16 cellular contexts compared by ENCODE assay signal in genomic region chr10:62224606-62225005, GRCh38. TPM values are rescaled to one million over a fixed set of nuclear protein-coding genes. Genes with fewer than 3 reads are reported as not detected.
DNase-seq lines count a peak whose midpoint lies in the region; ATAC-seq, FAIRE-seq and TF ChIP-seq lines count a peak whose summit lies in the region.
"Had no signal": no experiment of that assay in that cellular context is flagged by ENCODE, and none has a peak within 500 bp of the region (broad histone marks: within the 10 kb centered on the region; RNA-seq: fewer than 3 reads in every experiment).

No MANE protein-coding gene starts in this region.

- POLR2A ChIA-PET in IMR-90 (lab: Charles Lee; ENCODE audit: unreplicated experiment), result no interaction called here

- H4K20me1 ChIP-seq in IMR-90 (ENCODE audit: insufficient read depth, low read length) (no peaks in the 10 kb centered on the region), keratinocyte (ENCODE audit: control insufficient read depth, extremely low read depth, insufficient read depth, low read length) (no peaks in the 10 kb centered on the region)

- peak overlapping the region; percentile 98 for H2BK20ac ChIP-seq in IMR-90 (ENCODE audit: low read depth, low read length)

- in situ Hi-C loops in IMR-90 (cut with MboI; ENCODE audit: low sequenced_read_pairs), result loop anchor here (25.0 kb wide), 2 partner anchors 1287 to 1412 kb away; partner anchors contain the start of gene RHOBTB1
- in situ Hi-C loops in GM13976 (cut with MboI; ENCODE audit: low sequenced_read_pairs, unreplicated experiment), result no loop called here
- in situ Hi-C loops in G401 (cut with HindIII; ENCODE audit: low sequenced_read_pairs), result no loop called here

- H3K4me2 ChIP-seq in IMR-90 (ENCODE audit: low read depth, low read length), result no peak overlapping the region
- H3K4me2 ChIP-seq in keratinocyte (ENCODE audit: control insufficient read depth, extremely low read depth, insufficient read depth, low read depth, low read length), result no peak overlapping the region

- peak overlapping the region; percentile 50 for H3K27ac ChIP-seq in IMR-90 (ENCODE audit: insufficient read depth, low read length)
- H3K27ac ChIP-seq in keratinocyte (ENCODE audit: control insufficient read depth, insufficient read depth, low read length), result no peak overlapping the region
- H3K27ac ChIP-seq: prostate gland had no signal

- no TSS peak for BruUV-seq in IMR-90 (replicated peaks; lab: Mats Ljungman, UMichigan)

- peak overlapping the region; percentile 41 for H2AK5ac ChIP-seq in IMR-90 (ENCODE audit: low read depth, low read length)

- H3K9me1 ChIP-seq in IMR-90 (ENCODE audit: insufficient read depth, low read length) (peaks cover 12% of the 10 kb centered on the region), keratinocyte (ENCODE audit: control insufficient read depth, extremely low read depth, insufficient read depth, low read length) (no peaks in the 10 kb centered on the region)

- no peak for TF ChIP-seq POLR2A in IMR-90 (IDR thresholded peaks at IDR 0.05; ENCODE audit: low read depth, low read length)

- peak overlapping the region; percentile 48 to 93; a peak in 3 of 4 replicates for H4K8ac ChIP-seq in IMR-90 (ENCODE audit: low read depth in 2 of 2, low read length in 2 of 2)

- H3K79me2 ChIP-seq in keratinocyte (ENCODE audit: control insufficient read depth, insufficient read depth, low read length), result no peaks in the 10 kb centered on the region

- peak overlapping the region; percentile 35 for H2AFZ ChIP-seq in IMR-90 (replicated peaks; ENCODE audit: low read length, poor library complexity)
- H2AFZ ChIP-seq in keratinocyte (ENCODE audit: control insufficient read depth, low read length), result no peak overlapping the region

- H2AK9ac ChIP-seq in IMR-90 (replicated peaks; ENCODE audit: low read depth, low read length, poor library complexity), result no peak overlapping the region

- dilution Hi-C loops in IMR-90 (cut with HindIII; ENCODE audit: low sequenced_read_pairs, unreplicated experiment), result no loop called here
- dilution Hi-C loops in keratinocyte (cut with MboI; ENCODE audit: extremely low pct_ligation_motif_present, low sequenced_read_pairs), result no loop called here

- H3K4me3 Mint-ChIP-seq in chondrocyte (ENCODE audit: unreplicated experiment), result no peak overlapping the region

- H2BK120ac ChIP-seq in IMR-90 (ENCODE audit: low read depth, low read length), result peak overlapping the region; percentile 98

- H3K36me3 ChIP-seq in IMR-90 (ENCODE audit: control insufficient read depth, insufficient read depth, low read length) (no peaks in the 10 kb centered on the region), keratinocyte (ENCODE audit: control insufficient read depth in 2 of 2, extremely low read depth in 1 of 2, insufficient read depth in 2 of 2, low read length in 2 of 2) (no peaks in the 10 kb centered on the region)
- H3K36me3 ChIP-seq: prostate gland had no signal

- no peaks in the 10 kb centered on the region for H3K9me3 Mint-ChIP-seq in chondrocyte (ENCODE audit: low read depth)
- H3K9me3 Mint-ChIP-seq: activated naive CD4-positive, alpha-beta T cell treated with anti-CD3 and anti-CD28 coated beads, Interleukin-2, amount 50 U/mL, for 72 hours had no signal

- H3K18ac ChIP-seq in IMR-90 (ENCODE audit: low read depth, low read length), result peak overlapping the region; percentile 90

- ATAC-seq in IMR-90 (ENCODE audit: low read depth) (peak; percentile 84), GM21526 (IDR thresholded peaks at IDR 0.05; ENCODE audit: low FRiP score, unreplicated experiment) (no peak)
- ATAC-seq: mucosa of descending colon; stimulated activated naive CD8-positive, alpha-beta T cell treated with anti-CD3 and anti-CD28 coated beads, Interleukin-15, Interleukin-2, amounts not matched to agents 100 U/mL and 50 U/mL, for 24 hours had no signal

- H4K91ac ChIP-seq in IMR-90 (ENCODE audit: insufficient read depth, low read depth, low read length), result peak overlapping the region; percentile 98

- intact Hi-C loops in IMR-90 (cut with micrococcal nuclease), result no loop called here

- CTCF ChIA-PET in IMR-90 (lab: Yijun Ruan, JAX), result interaction anchor here (1.1 kb wide), 1 partner anchor 128 kb away, joined by 3 read pairs; no protein-coding TSS in a partner anchor

- H3K79me1 ChIP-seq in IMR-90 (ENCODE audit: low read depth in 1 of 2, low read length in 2 of 2), result peaks cover 5 to 7% of the 10 kb centered on the region in 2 experiments; a peak in 3 of 4 replicates

- peak overlapping the region; percentile 68; the same call in 2 of the 3 replicates for H2BK15ac ChIP-seq in IMR-90 (ENCODE audit: low read depth, low read length)

- peak overlapping the region; percentile 7; the same call in 1 of the 2 replicates for H3K56ac ChIP-seq in IMR-90 (ENCODE audit: extremely low read depth, insufficient read depth, low read length)

- peak; percentile 73 for DNase-seq in AG10803 (ENCODE audit: low read depth)
- peak; percentile 78 for DNase-seq in IMR-90
- no peak for DNase-seq in chondrocyte (ENCODE audit: low spot score)
- no peak for DNase-seq in keratinocyte (ENCODE audit: low read depth, low spot score)
- DNase-seq in Ammon's horn (ENCODE audit: low spot score), result no peak
- DNase-seq in GM13976 (ENCODE audit: low spot score), result no peak
- DNase-seq in G401 (ENCODE audit: low spot score), result no peak
- DNase-seq: effector CD4-positive, alpha-beta T cell; hippocampal formation; mucosa of descending colon; NCI-H2171 treated with DMSO at 0.1 percent for 48 hours; stimulated activated naive CD8-positive, alpha-beta T cell treated with anti-CD3 and anti-CD28 coated beads, Interleukin-15, Interleukin-2, amounts not matched to agents 100 U/mL and 50 U/mL, for 24 hours had no signal

- H3K36me3 Mint-ChIP-seq in chondrocyte (ENCODE audit: low read depth), result no peaks in the 10 kb centered on the region

- H2BK5ac ChIP-seq in IMR-90 (ENCODE audit: low read depth, low read length, poor library complexity, severe bottlenecking), result peak overlapping the region; percentile 92

- H4K5ac ChIP-seq in IMR-90 (ENCODE audit: low read depth, low read length), result peak overlapping the region; percentile 89

- WGBS in IMR-90 (ENCODE audit: extremely low coverage in 2 of 2, insufficient read length in 1 of 2), 2 experiments, result no CpG with 5 or more reads among the region's 1 CpG

- no peaks in the 10 kb centered on the region for H3K9me3 ChIP-seq in IMR-90 (ENCODE audit: control insufficient read depth, insufficient read depth, low read length)
- H3K9me3 ChIP-seq in keratinocyte (ENCODE audit: control insufficient read depth, low read depth, low read length), result no peaks in the 10 kb centered on the region
- H3K9me3 ChIP-seq: mucosa of descending colon, prostate gland had no signal

- H3K4me1 ChIP-seq in IMR-90 (ENCODE audit: control insufficient read depth, insufficient read depth, low read length) (peaks cover 10% of the 10 kb centered on the region), keratinocyte (ENCODE audit: control insufficient read depth, extremely low read depth, insufficient read depth, low read length) (no peaks in the 10 kb centered on the region)
- H3K4me1 ChIP-seq: prostate gland had no signal

- H3K4me3 ChIP-seq in AG10803 (ENCODE audit: low read length), result no peak overlapping the region
- H3K4me3 ChIP-seq in IMR-90 (ENCODE audit: insufficient read depth, low read depth, low read length), result no peak overlapping the region
- no peak overlapping the region for H3K4me3 ChIP-seq in keratinocyte (ENCODE audit: control insufficient read depth in 2 of 3, extremely low read depth in 1 of 3, insufficient read depth in 2 of 3, low read depth in 1 of 3, low read length in 3 of 3)
- H3K4me3 ChIP-seq: mucosa of descending colon, prostate gland had no signal

- H3K27ac Mint-ChIP-seq in chondrocyte (ENCODE audit: unreplicated experiment), result peak overlapping the region; percentile 78

- H3K27me3 Mint-ChIP-seq in chondrocyte (ENCODE audit: low read depth), result no peaks in the 10 kb centered on the region

- H3K14ac ChIP-seq in IMR-90 (replicated peaks; ENCODE audit: low read depth, low read length), result peak overlapping the region; percentile 81

- no peak overlapping the region for H3K9ac ChIP-seq in IMR-90 (ENCODE audit: low read depth, low read length)
- no peak overlapping the region for H3K9ac ChIP-seq in keratinocyte (ENCODE audit: control insufficient read depth, extremely low read depth, insufficient read depth, low read length)

- peak overlapping the region; percentile 92 for H3K4ac ChIP-seq in IMR-90 (ENCODE audit: low read depth, low read length)

- H3K27me3 ChIP-seq in IMR-90 (ENCODE audit: control insufficient read depth, insufficient read depth, low read length) (no peaks in the 10 kb centered on the region), keratinocyte (ENCODE audit: control insufficient read depth, extremely low read depth, insufficient read depth, low read length) (no peaks in the 10 kb centered on the region)

- TF ChIP-seq RAD21 in IMR-90 (IDR thresholded peaks at IDR 0.05; ENCODE audit: low read length), result no peak

- H3K23ac ChIP-seq in IMR-90 (ENCODE audit: low read depth, low read length), result peak overlapping the region; percentile 91; the same call in 1 of the 2 replicates

- peak; percentile 23 for FAIRE-seq in keratinocyte (lab: Jason Lieb, UNC)
- FAIRE-seq: G401.6 had no signal

- peaks cover 40% of the 10 kb centered on the region for H3K4me1 Mint-ChIP-seq in chondrocyte (ENCODE audit: low read depth)

- TF ChIP-seq CTCF in AG10803 (conservative IDR thresholded peaks at IDR 0.05; ENCODE audit: low read length) (no peak), IMR-90 (conservative IDR thresholded peaks at IDR 0.05; ENCODE audit: low read depth, low read length) (no peak), chondrocyte (IDR thresholded peaks at IDR 0.05) (no peak), keratinocyte (optimal IDR thresholded peaks at IDR 0.05 in 1 of 3, IDR thresholded peaks at IDR 0.05 in 1 of 3, conservative IDR thresholded peaks at IDR 0.05 in 1 of 3; ENCODE audit: extremely low read depth in 1 of 3, insufficient read depth in 2 of 3, low read length in 3 of 3) (no peak), GM13976 (IDR thresholded peaks at IDR 0.05; ENCODE audit: borderline replicate concordance, control extremely low read depth, extremely low read depth, insufficient read depth, missing control alignments) (no peak)

RNA-seq across cellular contexts. Expression of gene RTKN2, which starts 44.0 kb away (rescaled TPM):
- total RNA-seq in IMR-90 (2012; rRNA removed) (0.90 and 2.2 TPM in 2 replicates), chondrocyte (3.4 to 4.0 TPM (median 3.9 TPM) in 3 replicates)
- polyA plus RNA-seq in IMR-90 (2012; rRNA removed) (0.63 and 0.75 TPM in 2 replicates), keratinocyte (1.2 to 3.2 TPM (median 2.2 TPM) in 3 replicates)
- polyA plus RNA-seq in IMR-90 (2012; cell fraction: cytosol; rRNA removed), result 0.05 and 0.08 TPM in 2 replicates
- 0.04 and 0.72 TPM in 2 replicates for polyA plus RNA-seq in IMR-90 (2012; cell fraction: nucleus; rRNA removed; ENCODE audit: low replicate concordance)
- 1.7 TPM for polyA plus RNA-seq in keratinocyte (2011; ENCODE audit: low read depth)
- polyA plus RNA-seq in keratinocyte (2011; cell fraction: cytosol; rRNA removed), result 0.91 and 2.1 TPM in 2 replicates
- polyA plus RNA-seq in keratinocyte (2011; cell fraction: nucleus; rRNA removed), result 1.9 and 3.1 TPM in 2 replicates
- polyA plus RNA-seq in keratinocyte (2012; ENCODE audit: low replicate concordance), result 1.5 and 2.8 TPM in 2 replicates
- polyA minus RNA-seq in keratinocyte, result 0.46 to 3.7 TPM (median 0.99 TPM) in 3 replicates
- polyA minus RNA-seq in keratinocyte (2011; cell fraction: cytosol; rRNA and poly(A)+ RNA removed), result 1.7 TPM
- 2.7 and 5.4 TPM in 2 replicates for polyA minus RNA-seq in keratinocyte (2011; cell fraction: nucleus; rRNA and poly(A)+ RNA removed)
- 3.1 and 4.5 TPM in 2 replicates for total RNA-seq in G401 (2014; rRNA removed; shearing (Covaris generic))

Comparison
In these comparisons a context has a peak if more than half of its experiments do, and no peak if none do; other contexts are left out.
1. DNase-seq: peak in AG10803 (single experiment) and IMR-90 (single experiment); none in chondrocyte (single experiment), keratinocyte (single experiment), Ammon's horn (single experiment), GM13976 (single experiment) and G401 (single experiment).